ENCODE assay signal across 8 cellular contexts in the genomic region with DNA sequence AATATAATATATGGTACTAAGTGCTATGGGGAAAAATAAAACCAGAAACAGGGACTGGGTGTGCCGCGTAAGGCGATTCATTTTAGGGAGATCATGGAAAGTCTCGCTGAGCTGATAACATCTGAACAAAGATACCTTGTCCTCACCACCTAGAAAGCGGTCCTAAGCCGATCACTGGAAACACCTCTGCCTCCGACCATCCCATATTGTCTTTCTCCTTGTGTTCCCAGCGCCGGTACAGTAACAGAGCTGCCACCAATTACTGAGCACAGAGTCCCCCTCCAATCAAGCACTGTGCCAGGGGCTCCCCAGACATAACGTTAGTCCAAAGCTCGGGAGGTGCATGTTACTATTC. TPM values are rescaled to one million over a fixed set of nuclear protein-coding genes. Genes with fewer than 3 reads are reported as not detected.
DNase-seq lines count a peak whose midpoint lies in the region; ATAC-seq, FAIRE-seq and TF ChIP-seq lines count a peak whose summit lies in the region.

No MANE protein-coding gene starts in this region.

- peaks cover 10% of the 10 kb centered on the region for H3K27me3 Mint-ChIP-seq in progenitor cell of endocrine pancreas

- peak overlapping the region; percentile 81 for H3K9ac ChIP-seq in BLaER1

- H3K9me3 ChIP-seq in BLaER1, result peaks cover 16% of the 10 kb centered on the region
- H3K9me3 ChIP-seq in SJCRH30 (replicated peaks), result no peaks in the 10 kb centered on the region

- FAIRE-seq in HTR-8/SVneo (lab: Jason Lieb, UNC), result no peak

- peaks cover 5% of the 10 kb centered on the region for H3K4me1 Mint-ChIP-seq in progenitor cell of endocrine pancreas (ENCODE audit: low read depth)

- TF ChIP-seq CTCF in fibroblast of villous mesenchyme (IDR thresholded peaks at IDR 0.05; ENCODE audit: insufficient read depth, low read depth, low read length) (no peak), progenitor cell of endocrine pancreas (IDR thresholded peaks at IDR 0.05; ENCODE audit: unreplicated experiment) (no peak)

- 0 out of 2 replicates have a peak, but pooled peaks cover 8% of the 10 kb centered on the region for H3K36me3 ChIP-seq in BLaER1
- no peaks in the 10 kb centered on the region for H3K36me3 ChIP-seq in SJCRH30

- peak overlapping the region; percentile 80 for H3K27ac ChIP-seq in BLaER1
- peak overlapping the region; percentile 41 for H3K27ac ChIP-seq in SJCRH30

- peak overlapping the region; percentile 95 for H3K4me2 ChIP-seq in BLaER1

- peak overlapping the region; percentile 90 for H3K4me3 Mint-ChIP-seq in progenitor cell of endocrine pancreas (ENCODE audit: low read depth)

- H4K20me1 ChIP-seq in BLaER1, result no peaks in the 10 kb centered on the region

- H3K4me1 ChIP-seq in BLaER1 (peaks cover 12% of the 10 kb centered on the region), SJCRH30 (0 out of 2 replicates have a peak, but pooled peaks cover 2% of the 10 kb centered on the region)

- H3K27me3 ChIP-seq in BLaER1 (no peaks in the 10 kb centered on the region), SJCRH30 (no peaks in the 10 kb centered on the region)

- no peak for DNase-seq in SJCRH30
- DNase-seq in fibroblast of villous mesenchyme (ENCODE audit: low read depth), result no peak
- no peak for DNase-seq in progenitor cell of endocrine pancreas (ENCODE audit: low spot score, unreplicated experiment)
- DNase-seq in amniotic stem cell (lab: John Stamatoyannopoulos, UW), result no peak
- DNase-seq in HTR-8/SVneo (ENCODE audit: insufficient read length, low spot score), result no peak
- no peak for DNase-seq in SKM-1 treated with dmso at 0.1 percent for 144 hours (lab: John Stamatoyannopoulos, UW; ENCODE audit: unreplicated experiment)

- ATAC-seq in GM21717 (IDR thresholded peaks at IDR 0.05; ENCODE audit: unreplicated experiment), result peak; percentile 28

- H3K27ac Mint-ChIP-seq in progenitor cell of endocrine pancreas, result peak overlapping the region; percentile 89

- H3K36me3 Mint-ChIP-seq in progenitor cell of endocrine pancreas (ENCODE audit: insufficient read depth), result peaks cover 6% of the 10 kb centered on the region

- H3K9me3 Mint-ChIP-seq in progenitor cell of endocrine pancreas (ENCODE audit: low read depth), result peaks cover 5% of the 10 kb centered on the region

- H3K4me3 ChIP-seq in BLaER1 (peak overlapping the region; percentile 85), SJCRH30 (peak overlapping the region; percentile 95), fibroblast of villous mesenchyme (ENCODE audit: low read depth, low read length) (peak overlapping the region; percentile 75)

RNA-seq across cellular contexts. Expression of gene CCDC112, which starts 0.7 kb away (rescaled TPM):
- total RNA-seq in SJCRH30 (2014; rRNA removed; shearing (Covaris generic)), result 6.3 and 7.4 TPM in 2 replicates
- total RNA-seq in fibroblast of villous mesenchyme (5.2 and 6.4 TPM in 2 replicates), progenitor cell of endocrine pancreas (10.8 and 10.9 TPM in 2 replicates)

RNA-seq across cellular contexts. Expression of gene PGGT1B, which starts 33.1 kb away (rescaled TPM):
- total RNA-seq in SJCRH30 (2014; rRNA removed; shearing (Covaris generic)), result 20.1 and 22.3 TPM in 2 replicates
- total RNA-seq in fibroblast of villous mesenchyme (16.1 and 21.2 TPM in 2 replicates), progenitor cell of endocrine pancreas (43.5 and 43.9 TPM in 2 replicates)
